Comparison of ENCODE assay signal across 8 cellular contexts in genomic region chr12:123267991-123268843, GRCh38.
DNase-seq lines count a peak whose midpoint lies in the region; ATAC-seq and TF ChIP-seq lines count a peak whose summit lies in the region.

No MANE protein-coding gene starts in this region.

- H3K9me3 ChIP-seq in WERI-Rb-1 (ENCODE audit: severe bottlenecking) = no peaks in the 10 kb centered on the region
- no peaks in the 10 kb centered on the region for H3K9me3 ChIP-seq in iPS-18a (ENCODE audit: control insufficient read depth, low read depth, low read length)

- H3K27ac ChIP-seq in WERI-Rb-1 (peak overlapping the region; percentile 85), iPS-18a (ENCODE audit: low read length) (no peak overlapping the region)

- peaks cover 19% of the 10 kb centered on the region for H3K27me3 Mint-ChIP-seq in activated naive CD4-positive, alpha-beta T cell treated with anti-CD3 and anti-CD28 coated beads, Interleukin-2, amount 10 ng/mL, durations not matched to agents 7 days and 5 days
- no peaks in the 10 kb centered on the region for H3K27me3 Mint-ChIP-seq in stimulated activated memory B cell treated with anti-CD40 and anti-IgM and Interleukin-4, amounts not matched to agents 10 μg/mL and 1 μg/mL and 100 μg/mL, for 72 hours

- H3K9ac ChIP-seq in iPS-18a (ENCODE audit: low read length) = peak overlapping the region; percentile 20

- DNase-seq in activated naive CD4-positive, alpha-beta T cell treated with anti-CD3 and anti-CD28 coated beads, Interleukin-2, amount 10 ng/mL, durations not matched to agents 7 days and 5 days = peak; percentile 23
- no peak for DNase-seq in activated naive CD4-positive, alpha-beta T cell treated with Interleukin-2 at 50 U/mL for 16 hours
- no peak for DNase-seq in WERI-Rb-1

- CTCF ChIA-PET in activated naive CD4-positive, alpha-beta T cell treated with anti-CD3 and anti-CD28 coated beads, Interleukin-2, amount 10 ng/mL, durations not matched to agents 7 days and 5 days (lab: Charles Lee) = interaction anchor here (0.6 to 1.6 kb wide), 6 partner anchors 13 to 334 kb away, joined by 3 to 7 read pairs (median 3); no protein-coding TSS in a partner anchor

- H3K27ac Mint-ChIP-seq in activated naive CD4-positive, alpha-beta T cell treated with anti-CD3 and anti-CD28 coated beads, Interleukin-2, amount 10 ng/mL, durations not matched to agents 7 days and 5 days = peak overlapping the region; percentile 37
- peak overlapping the region; percentile 62 for H3K27ac Mint-ChIP-seq in stimulated activated memory B cell treated with anti-CD40 and anti-IgM and Interleukin-4, amounts not matched to agents 10 μg/mL and 1 μg/mL and 100 μg/mL, for 72 hours

- H3K27me3 ChIP-seq in WERI-Rb-1 (ENCODE audit: insufficient read depth, low read depth, severe bottlenecking) (no peaks in the 10 kb centered on the region), iPS-18a (ENCODE audit: control insufficient read depth, insufficient read depth, low read length) (no peaks in the 10 kb centered on the region)

- peak overlapping the region; percentile 31 for H3K4me3 Mint-ChIP-seq in activated naive CD4-positive, alpha-beta T cell treated with anti-CD3 and anti-CD28 coated beads, Interleukin-2, amount 10 ng/mL, durations not matched to agents 7 days and 5 days
- H3K4me3 Mint-ChIP-seq in stimulated activated memory B cell treated with anti-CD40 and anti-IgM and Interleukin-4, amounts not matched to agents 10 μg/mL and 1 μg/mL and 100 μg/mL, for 72 hours = no peak overlapping the region

- peaks cover 34% of the 10 kb centered on the region for H3K4me1 Mint-ChIP-seq in activated naive CD4-positive, alpha-beta T cell treated with anti-CD3 and anti-CD28 coated beads, Interleukin-2, amount 10 ng/mL, durations not matched to agents 7 days and 5 days
- peaks cover 28% of the 10 kb centered on the region for H3K4me1 Mint-ChIP-seq in stimulated activated memory B cell treated with anti-CD40 and anti-IgM and Interleukin-4, amounts not matched to agents 10 μg/mL and 1 μg/mL and 100 μg/mL, for 72 hours

- H3K9me3 Mint-ChIP-seq in activated naive CD4-positive, alpha-beta T cell treated with anti-CD3 and anti-CD28 coated beads, Interleukin-2, amount 10 ng/mL, durations not matched to agents 7 days and 5 days = no peaks in the 10 kb centered on the region
- H3K9me3 Mint-ChIP-seq in stimulated activated memory B cell treated with anti-CD40 and anti-IgM and Interleukin-4, amounts not matched to agents 10 μg/mL and 1 μg/mL and 100 μg/mL, for 72 hours = no peaks in the 10 kb centered on the region

- H3K36me3 Mint-ChIP-seq in activated naive CD4-positive, alpha-beta T cell treated with anti-CD3 and anti-CD28 coated beads, Interleukin-2, amount 10 ng/mL, durations not matched to agents 7 days and 5 days = no peaks in the 10 kb centered on the region
- peaks cover 15% of the 10 kb centered on the region for H3K36me3 Mint-ChIP-seq in stimulated activated memory B cell treated with anti-CD40 and anti-IgM and Interleukin-4, amounts not matched to agents 10 μg/mL and 1 μg/mL and 100 μg/mL, for 72 hours

- no peak for ATAC-seq in stimulated activated memory B cell treated with anti-CD40 and anti-IgM and Interleukin-4, amounts not matched to agents 10 μg/mL and 1 μg/mL and 100 μg/mL, for 72 hours
- ATAC-seq in HG03045 (IDR thresholded peaks at IDR 0.05; ENCODE audit: unreplicated experiment) (no peak), HG03521 (IDR thresholded peaks at IDR 0.05; ENCODE audit: unreplicated experiment) (no peak), HG02870 (IDR thresholded peaks at IDR 0.05; ENCODE audit: unreplicated experiment) (no peak)

- no peak overlapping the region for H3K4me3 ChIP-seq in WERI-Rb-1 (ENCODE audit: low read depth, low read length)
- H3K4me3 ChIP-seq in iPS-18a (ENCODE audit: low read length) = no peak overlapping the region

- H3K4me1 ChIP-seq in iPS-18a (ENCODE audit: control insufficient read depth, low read depth, low read length) = peaks cover 21% of the 10 kb centered on the region

- H3K36me3 ChIP-seq in WERI-Rb-1 (peaks cover 23% of the 10 kb centered on the region), iPS-18a (ENCODE audit: control insufficient read depth, low read depth, low read length) (peaks cover 17% of the 10 kb centered on the region)

- no peak for TF ChIP-seq CTCF in WERI-Rb-1 (IDR thresholded peaks at IDR 0.05; ENCODE audit: low read depth, low read length)
